Comparison of ENCODE assay signal across 8 cellular contexts in genomic region chr1:20633190-20634064, GRCh38. TPM values are rescaled to one million over a fixed set of nuclear protein-coding genes. Genes with fewer than 3 reads are reported as not detected.
DNase-seq lines count a peak whose midpoint lies in the region; ATAC-seq and TF ChIP-seq lines count a peak whose summit lies in the region.

TSS of gene PINK1 (plus strand) at chr1:20633458. CDS start at chr1:20633549, 91 bp downstream.

- peak; percentile 64 for ATAC-seq in GM19035 (IDR thresholded peaks at IDR 0.05; ENCODE audit: unreplicated experiment)
- ATAC-seq in activated T-cell treated with anti-CD3 and anti-CD28 coated beads, Interleukin-2, amount 50 U/mL, for 4 hours, result peak; percentile 90 to 92

- WGBS in HUES64, result 3% methylated on average over 93 of the region's 93 CpGs
- WGBS in esophagus, 2 donors, result 1 to 2% methylated on average over 73 to 93 of the region's 93 CpGs

- no peaks in the 10 kb centered on the region for H3K79me2 ChIP-seq in OCI-LY7 (ENCODE audit: insufficient read depth, low read depth, low read length)

- no peaks in the 10 kb centered on the region; the same call in 1 of the 2 replicates for H3K36me3 ChIP-seq in HUES64 (ENCODE audit: insufficient read depth, low read length)
- H3K36me3 ChIP-seq in OCI-LY7 (ENCODE audit: insufficient read depth, low read length), result no peaks in the 10 kb centered on the region
- H3K36me3 ChIP-seq in esophagus (ENCODE audit: control insufficient read depth in 2 of 2, insufficient read depth in 2 of 2, low read length in 1 of 2), result peaks cover 3 to 12% of the 10 kb centered on the region in 2 donors
- peaks cover 10 to 11% of the 10 kb centered on the region in 2 donors for H3K36me3 ChIP-seq in mucosa of rectum (ENCODE audit: control insufficient read depth in 2 of 2, insufficient read depth in 2 of 2, low read length in 2 of 2)

- peak; percentile 97 for TF ChIP-seq CTCF in OCI-LY7 (conservative IDR thresholded peaks at IDR 0.05; ENCODE audit: low read length)

- peak within 1 kb of the TSS; percentile 89 for H3K4me2 ChIP-seq in OCI-LY7 (ENCODE audit: low read length)

- H3K9me2 ChIP-seq in OCI-LY7 (ENCODE audit: insufficient read depth, low read length), result no peaks in the 10 kb centered on the region

- no peaks in the 10 kb centered on the region for H4K20me1 ChIP-seq in OCI-LY7 (ENCODE audit: insufficient read depth, low read length)

- H3K27me3 ChIP-seq in HUES64 (ENCODE audit: insufficient read depth, low read length) (no peaks in the 10 kb centered on the region), esophagus (ENCODE audit: control insufficient read depth in 1 of 2, insufficient read depth in 2 of 2, low read length in 2 of 2) (no peaks in the 10 kb centered on the region), mucosa of rectum (ENCODE audit: control insufficient read depth in 2 of 2, insufficient read depth in 2 of 2, low read length in 2 of 2) (no peaks in the 10 kb centered on the region)

- POLR2A ChIA-PET in OCI-LY7 (lab: Charles Lee), result interaction anchor here (0.5 to 2.4 kb wide), 6 partner anchors 12 to 113 kb away, joined by 3 to 10 read pairs (median 4); partner anchors contain the start of gene DDOST

- peak within 1 kb of the TSS; percentile 62 for H3K9ac ChIP-seq in HUES64 (ENCODE audit: low read depth, low read length)
- H3K9ac ChIP-seq in mucosa of rectum (ENCODE audit: low read depth in 1 of 2, low read length in 2 of 2), result peak within 1 kb of the TSS; percentile 77 to 94

- H3K36me3 Mint-ChIP-seq in activated T-cell treated with anti-CD3 and anti-CD28 coated beads, Interleukin-2, amount 50 U/mL, for 4 hours (ENCODE audit: insufficient read depth), result peaks cover 4% of the 10 kb centered on the region

- DNase-seq in AG08396 (ENCODE audit: low spot score) (peak; percentile 95), OCI-LY7 (ENCODE audit: low spot score) (peak; percentile 82)
- DNase-seq in activated T-cell treated with anti-CD3 and anti-CD28 coated beads, Interleukin-2, amount 50 U/mL, for 4 hours, result peak; percentile 82
- DNase-seq in stimulated activated CD8-positive, alpha-beta memory T cell treated with anti-CD3 and anti-CD28 coated beads, Interleukin-4, amount 100 ng/mL, for 4 hours (ENCODE audit: low read depth in 2 of 2, low spot score in 1 of 2), result peak; percentile 52 to 71

- no TSS peak for BruUV-seq in OCI-LY7 (replicated peaks; lab: Mats Ljungman, UMichigan)

- no peaks in the 10 kb centered on the region for H3K9me3 Mint-ChIP-seq in activated T-cell treated with anti-CD3 and anti-CD28 coated beads, Interleukin-2, amount 50 U/mL, for 4 hours

- H3K4me3 ChIP-seq in HUES64 (ENCODE audit: low read length) (peak within 1 kb of the TSS; percentile 61), OCI-LY7 (ENCODE audit: low read depth, low read length, poor library complexity, severe bottlenecking) (peak within 1 kb of the TSS; percentile 91), esophagus (ENCODE audit: low read depth in 1 of 2, low read length in 2 of 2) (peak within 1 kb of the TSS; percentile 77 to 97), mucosa of rectum (ENCODE audit: low read length in 2 of 2) (peak within 1 kb of the TSS; percentile 81 to 85)

- H3K27ac ChIP-seq in HUES64 (ENCODE audit: low read depth, low read length) (peak within 1 kb of the TSS; percentile 68; the same call in 1 of the 2 replicates), OCI-LY7 (ENCODE audit: low read depth, low read length, poor library complexity, severe bottlenecking) (peak within 1 kb of the TSS; percentile 45), esophagus (ENCODE audit: low read depth in 2 of 2, low read length in 1 of 2) (peak within 1 kb of the TSS; percentile 89 to 94), mucosa of rectum (ENCODE audit: low read depth in 2 of 2, low read length in 2 of 2) (peak within 1 kb of the TSS; percentile 95 to 97)

- H3K9me3 ChIP-seq in HUES64 (ENCODE audit: insufficient read depth, low read depth, low read length) (peaks cover 5% of the 10 kb centered on the region; the same call in 1 of the 2 replicates), OCI-LY7 (ENCODE audit: low read length) (0 out of 2 replicates have a peak, but pooled peaks cover under 1% of the 10 kb centered on the region), esophagus (ENCODE audit: control insufficient read depth in 2 of 2, insufficient read depth in 1 of 2, low read depth in 1 of 2, low read length in 1 of 2) (no peaks in the 10 kb centered on the region), mucosa of rectum (ENCODE audit: control insufficient read depth in 2 of 2, low read length in 2 of 2) (no peaks in the 10 kb centered on the region)

- H3K4me1 ChIP-seq in HUES64 (ENCODE audit: insufficient read depth, low read length) (0 out of 2 replicates have a peak, but pooled peaks cover 4% of the 10 kb centered on the region), OCI-LY7 (ENCODE audit: insufficient read depth, low read length, poor library complexity, severe bottlenecking) (peaks cover 14% of the 10 kb centered on the region), esophagus (ENCODE audit: control insufficient read depth in 2 of 2, insufficient read depth in 2 of 2, low read length in 1 of 2) (peaks cover 2 to 3% of the 10 kb centered on the region in 2 donors), mucosa of rectum (ENCODE audit: control insufficient read depth in 2 of 2, insufficient read depth in 2 of 2, low read length in 2 of 2) (peaks cover 16 to 18% of the 10 kb centered on the region in 2 donors)

- peak within 1 kb of the TSS; percentile 82 for H3K4me3 Mint-ChIP-seq in activated T-cell treated with anti-CD3 and anti-CD28 coated beads, Interleukin-2, amount 50 U/mL, for 4 hours

- H3K4me1 Mint-ChIP-seq in activated T-cell treated with anti-CD3 and anti-CD28 coated beads, Interleukin-2, amount 50 U/mL, for 4 hours (ENCODE audit: low read depth), result peaks cover 11% of the 10 kb centered on the region

- CTCF ChIA-PET in OCI-LY7 (lab: Charles Lee; ENCODE audit: unreplicated experiment), result interaction anchor here (0.5 to 1.0 kb wide), 6 partner anchors 15 to 58 kb away, joined by 3 to 11 read pairs (median 4); no protein-coding TSS in a partner anchor

- peak within 1 kb of the TSS; percentile 97 for H2AFZ ChIP-seq in OCI-LY7 (ENCODE audit: low read length)

- H3K27me3 Mint-ChIP-seq in activated T-cell treated with anti-CD3 and anti-CD28 coated beads, Interleukin-2, amount 50 U/mL, for 4 hours (ENCODE audit: low read depth), result no peaks in the 10 kb centered on the region

- intact Hi-C loops in OCI-LY7 (cut with micrococcal nuclease; ENCODE audit: unreplicated experiment), result loop anchor here (1.0 to 10.0 kb wide), 5 partner anchors 27 to 419 kb away; partner anchors contain the start of gene DDOST

RNA-seq across cellular contexts. Expression of gene PINK1, which starts in this region (rescaled TPM):
- 20.5 TPM for polyA plus RNA-seq in HUES64 (2013, experiment 1 of 2)
- polyA plus RNA-seq in HUES64 (2013, experiment 2 of 2), result 20.7 TPM
- 8.2 and 8.9 TPM in 2 replicates for total RNA-seq in OCI-LY7 (2014; rRNA removed; shearing (Covaris generic))
- 13.4 and 15.7 TPM in 2 replicates for total RNA-seq in OCI-LY7 (2022)
- total RNA-seq in activated T-cell treated with anti-CD3 and anti-CD28 coated beads, Interleukin-2, amount 50 U/mL, for 4 hours, result 1 to 10 TPM; 1.6 to 2.7 (median 2.2) TPM
- polyA plus RNA-seq in esophagus, result 10 to 100 TPM; 52.0 to 61.2 TPM

Comparison
In these comparisons a context has a peak if more than half of its experiments do, and no peak if none do; other contexts are left out.
1. Peak in every context shown above with its lines: DNase-seq, ATAC-seq, H3K4me3 ChIP-seq and H3K27ac ChIP-seq.
2. H3K27ac ChIP-seq: peak in every context shown above with its lines; median percentile 96 in mucosa of rectum; 92 in esophagus; 68 in HUES64; 45 in OCI-LY7.